27 cellular contexts compared by ENCODE assay signal in genomic region chr7:69768986-69769595, GRCh38.
DNase-seq lines count a peak whose midpoint lies in the region; ATAC-seq and TF ChIP-seq lines count a peak whose summit lies in the region.
"Had no signal": no experiment of that assay in that cellular context is flagged by ENCODE, and none has a peak within 500 bp of the region (broad histone marks: within the 10 kb centered on the region; RNA-seq: fewer than 3 reads in every experiment).

No MANE protein-coding gene starts in this region.

- POLR2A ChIA-PET in HEK293 (lab: Yijun Ruan, JAX), result no interaction called here
- POLR2A ChIA-PET in activated CD4-positive, alpha-beta memory T cell treated with anti-CD3 and anti-CD28 coated beads for 36 hours (lab: Charles Lee), result no interaction called here

- no peaks in the 10 kb centered on the region for H3K9me3 ChIP-seq in HEK293 (ENCODE audit: control insufficient read depth, insufficient read depth, low read depth, low read length)
- H3K9me3 ChIP-seq: colonic mucosa, psoas muscle, SJCRH30, tibial artery had no signal

- no peak overlapping the region for H3K4me3 Mint-ChIP-seq in activated CD4-positive, alpha-beta memory T cell treated with anti-CD3 and anti-CD28 coated beads for 36 hours
- H3K4me3 Mint-ChIP-seq: activated naive CD4-positive, alpha-beta T cell treated with anti-CD3 and anti-CD28 coated beads, Interleukin-2, amount 50 U/mL, for 24 hours; naive B cell had no signal

- intact Hi-C loops in Right ventricle myocardium superior (cut with DNase I), result no loop called here
- intact Hi-C loops in Right ventricle myocardium inferior (cut with DNase I), result no loop called here
- intact Hi-C loops in posterior vena cava (cut with DNase I), result no loop called here
- intact Hi-C loops in activated CD4-positive, alpha-beta memory T cell treated with anti-CD3 and anti-CD28 coated beads for 36 hours (cut with micrococcal nuclease), result no loop called here

- CTCF ChIA-PET in HEK293 (lab: Yijun Ruan, JAX), result no interaction called here
- CTCF ChIA-PET in activated CD4-positive, alpha-beta memory T cell treated with anti-CD3 and anti-CD28 coated beads for 36 hours (lab: Charles Lee), result interaction anchor here (1.0 kb wide), 1 partner anchor 12 kb away, joined by 3 read pairs; no protein-coding TSS in a partner anchor

- H3K27me3 Mint-ChIP-seq in activated CD4-positive, alpha-beta memory T cell treated with anti-CD3 and anti-CD28 coated beads for 36 hours, result no peaks in the 10 kb centered on the region
- H3K27me3 Mint-ChIP-seq: activated naive CD4-positive, alpha-beta T cell treated with anti-CD3 and anti-CD28 coated beads, Interleukin-2, amount 50 U/mL, for 24 hours; naive B cell had no signal

- no peaks in the 10 kb centered on the region for H3K36me3 Mint-ChIP-seq in activated CD4-positive, alpha-beta memory T cell treated with anti-CD3 and anti-CD28 coated beads for 36 hours
- H3K36me3 Mint-ChIP-seq: activated naive CD4-positive, alpha-beta T cell treated with anti-CD3 and anti-CD28 coated beads, Interleukin-2, amount 50 U/mL, for 24 hours had no signal

- no peaks in the 10 kb centered on the region for H3K4me1 Mint-ChIP-seq in activated CD4-positive, alpha-beta memory T cell treated with anti-CD3 and anti-CD28 coated beads for 36 hours (ENCODE audit: low read depth)
- H3K4me1 Mint-ChIP-seq: activated naive CD4-positive, alpha-beta T cell treated with anti-CD3 and anti-CD28 coated beads, Interleukin-2, amount 50 U/mL, for 24 hours had no signal

- H3K9me3 Mint-ChIP-seq in activated CD4-positive, alpha-beta memory T cell treated with anti-CD3 and anti-CD28 coated beads for 36 hours, result peaks cover 2% of the 10 kb centered on the region
- H3K9me3 Mint-ChIP-seq: activated naive CD4-positive, alpha-beta T cell treated with anti-CD3 and anti-CD28 coated beads, Interleukin-2, amount 50 U/mL, for 24 hours; naive B cell had no signal

- no peaks in the 10 kb centered on the region for H3K36me3 ChIP-seq in HEK293 (ENCODE audit: control insufficient read depth in 2 of 2, insufficient read depth in 1 of 2, low read length in 2 of 2)
- H3K36me3 ChIP-seq: colonic mucosa, SJCRH30, tibial artery had no signal

- H3K27ac Mint-ChIP-seq in activated CD4-positive, alpha-beta memory T cell treated with anti-CD3 and anti-CD28 coated beads for 36 hours, result no peak overlapping the region
- H3K27ac Mint-ChIP-seq: activated naive CD4-positive, alpha-beta T cell treated with anti-CD3 and anti-CD28 coated beads, Interleukin-2, amount 50 U/mL, for 24 hours had no signal

- no peak for TF ChIP-seq CTCF in HEK293 (tag by site-specific recombination; IDR thresholded peaks at IDR 0.05)

- H3K27ac ChIP-seq in HEK293 (ENCODE audit: extremely low read depth, low read depth, low read length), result no peak overlapping the region
- H3K27ac ChIP-seq: colonic mucosa, psoas muscle, SJCRH30, tibial artery had no signal

- H3K4me1 ChIP-seq in HEK293 (ENCODE audit: control insufficient read depth, insufficient read depth, low read length), result peaks cover 41% of the 10 kb centered on the region
- H3K4me1 ChIP-seq: colonic mucosa, tibial artery had no signal

- no peak overlapping the region for H3K4me3 ChIP-seq in HEK293 (ENCODE audit: low read depth, low read length)
- H3K4me3 ChIP-seq: colonic mucosa, psoas muscle, SJCRH30, tibial artery had no signal

- peak; percentile 55 for ATAC-seq in Right ventricle myocardium superior (ENCODE audit: poor library complexity)
- ATAC-seq in Right ventricle myocardium inferior, result no peak
- ATAC-seq: Panc1, psoas muscle had no signal

- DNase-seq in Right ventricle myocardium superior (no peak), Right ventricle myocardium inferior (ENCODE audit: missing footprints) (no peak), astrocyte of the hippocampus (ENCODE audit: low read depth, low spot score) (peak; percentile 39), midbrain (lab: John Stamatoyannopoulos, UW) (peak; percentile 13), posterior vena cava (ENCODE audit: low spot score) (no peak), SIG-M5 treated with dmso at 0.1 percent for 504 hours (lab: John Stamatoyannopoulos, UW; ENCODE audit: unreplicated experiment) (no peak)
- DNase-seq in activated CD4-positive, alpha-beta memory T cell treated with anti-CD3 and anti-CD28 coated beads for 36 hours, result no peak
- DNase-seq: ACHN; activated CD4-positive, alpha-beta T cell treated with anti-CD3 and anti-CD28 coated beads for 48 hours; amygdala; C1 segment of cervical spinal cord; colonic mucosa; effector CD4-positive, alpha-beta T cell; glutamatergic neuron; Karpas-422; MV-4-11; naive B cell; NCI-H1694; NCI-H524 treated with DMSO at 0.1 percent for 48 hours; psoas muscle; SJCRH30; stimulated activated CD4-positive, alpha-beta T cell treated with anti-CD3 and anti-CD28 coated beads, Interleukin-4, amount 100 ng/mL, for 24 hours; T1000; tibial artery had no signal

TF ChIP-seq in HEK293, 187 proteins besides CTCF, POLR2A, EP300 and RAD21:
- peak; percentile 28; the same call in 1 of the 2 replicates for TF ChIP-seq ZFHX2 (tag by site-specific recombination; conservative IDR thresholded peaks at IDR 0.05)
- TF ChIP-seq ZNF138 (tag by site-specific recombination; IDR thresholded peaks at IDR 0.05; ENCODE audit: borderline replicate concordance), result no peak
- TF ChIP-seq ZNF133 (tag by site-specific recombination; IDR thresholded peaks at IDR 0.05), result no peak
- no peak for TF ChIP-seq ZNF302 (tag by site-specific recombination; IDR thresholded peaks at IDR 0.05; ENCODE audit: low read depth)
- TF ChIP-seq ZNF398 (tag by site-specific recombination; IDR thresholded peaks at IDR 0.05), result no peak
- no peak for TF ChIP-seq ZNF629 (tag by site-specific recombination; IDR thresholded peaks at IDR 0.05)
- TF ChIP-seq HOXA7 (CRISPR knock-in tag; IDR thresholded peaks at IDR 0.05; ENCODE audit: borderline replicate concordance), result no peak
- peak; percentile 40; the same call in 1 of the 2 replicates for TF ChIP-seq PRDM6 (tag by site-specific recombination; IDR thresholded peaks at IDR 0.05)

Comparison
In these comparisons a context has a peak if more than half of its experiments do, and no peak if none do; other contexts are left out.
1. DNase-seq: peak in astrocyte of the hippocampus (single experiment) and midbrain (single experiment); none in Right ventricle myocardium superior (single experiment), Right ventricle myocardium inferior (single experiment), posterior vena cava (single experiment), activated CD4-positive, alpha-beta memory T cell treated with anti-CD3 and anti-CD28 coated beads for 36 hours (single experiment) and SIG-M5 treated with dmso at 0.1 percent for 504 hours (single experiment).